Comparison of ENCODE assay signal across 1 cellular context in genomic region chr5:179819296-179820126, GRCh38.
TF ChIP-seq lines count a peak whose summit lies in the region.

No MANE protein-coding gene starts in this region.

TF ChIP-seq in K562, 482 proteins besides CTCF, POLR2A, EP300 and RAD21 (continued from another document and continues in another):
- no peak for TF ChIP-seq CHD7 (IDR thresholded peaks at IDR 0.05; ENCODE audit: low read depth, low read length)
- peak; percentile 36; the same call in 1 of the 2 replicates for TF ChIP-seq NR1H2 (CRISPR knock-in tag; IDR thresholded peaks at IDR 0.05)
- TF ChIP-seq, protein P1, sequence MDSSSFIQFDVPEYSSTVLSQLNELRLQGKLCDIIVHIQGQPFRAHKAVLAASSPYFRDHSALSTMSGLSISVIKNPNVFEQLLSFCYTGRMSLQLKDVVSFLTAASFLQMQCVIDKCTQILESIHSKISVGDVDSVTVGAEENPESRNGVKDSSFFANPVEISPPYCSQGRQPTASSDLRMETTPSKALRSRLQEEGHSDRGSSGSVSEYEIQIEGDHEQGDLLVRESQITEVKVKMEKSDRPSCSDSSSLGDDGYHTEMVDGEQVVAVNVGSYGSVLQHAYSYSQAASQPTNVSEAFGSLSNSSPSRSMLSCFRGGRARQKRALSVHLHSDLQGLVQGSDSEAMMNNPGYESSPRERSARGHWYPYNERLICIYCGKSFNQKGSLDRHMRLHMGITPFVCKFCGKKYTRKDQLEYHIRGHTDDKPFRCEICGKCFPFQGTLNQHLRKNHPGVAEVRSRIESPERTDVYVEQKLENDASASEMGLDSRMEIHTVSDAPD (CRISPR knock-in tag; IDR thresholded peaks at IDR 0.05) = peak; percentile 84
- TF ChIP-seq ELF4 (CRISPR knock-in tag; IDR thresholded peaks at IDR 0.05) = peak; percentile 87
- no peak for TF ChIP-seq GABPB2 (CRISPR knock-in tag; conservative IDR thresholded peaks at IDR 0.05)
- TF ChIP-seq GTF3C2 (IDR thresholded peaks at IDR 0.05; ENCODE audit: borderline replicate concordance, extremely low read depth, insufficient read length) = no peak
- no peak for TF ChIP-seq SMARCC2 (IDR thresholded peaks at IDR 0.05; ENCODE audit: low read depth)
- no peak for TF ChIP-seq RAD51 (IDR thresholded peaks at IDR 0.05; ENCODE audit: borderline replicate concordance, low read depth)
- peak; percentile 75 for TF ChIP-seq GTF2A2 (tag; IDR thresholded peaks at IDR 0.05)
- TF ChIP-seq, protein P2, sequence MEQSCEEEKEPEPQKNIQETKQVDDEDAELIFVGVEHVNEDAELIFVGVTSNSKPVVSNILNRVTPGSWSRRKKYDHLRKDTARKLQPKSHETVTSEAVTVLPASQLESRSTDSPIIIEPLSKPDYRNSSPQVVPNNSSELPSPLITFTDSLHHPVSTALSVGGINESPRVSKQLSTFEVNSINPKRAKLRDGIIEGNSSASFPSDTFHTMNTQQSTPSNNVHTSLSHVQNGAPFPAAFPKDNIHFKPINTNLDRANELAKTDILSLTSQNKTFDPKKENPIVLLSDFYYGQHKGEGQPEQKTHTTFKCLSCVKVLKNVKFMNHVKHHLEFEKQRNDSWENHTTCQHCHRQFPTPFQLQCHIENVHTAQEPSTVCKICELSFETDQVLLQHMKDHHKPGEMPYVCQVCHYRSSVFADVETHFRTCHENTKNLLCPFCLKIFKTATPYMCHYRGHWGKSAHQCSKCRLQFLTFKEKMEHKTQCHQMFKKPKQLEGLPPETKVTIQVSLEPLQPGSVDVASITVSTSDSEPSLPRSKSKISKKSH (CRISPR knock-in tag; IDR thresholded peaks at IDR 0.05) = no peak
- TF ChIP-seq NCOA2 (IDR thresholded peaks at IDR 0.05; ENCODE audit: partially characterized antibody in 2 of 2) = no peak
- no peak for TF ChIP-seq SETDB1 (IDR thresholded peaks at IDR 0.05; ENCODE audit: low read length)
- TF ChIP-seq KHSRP (IDR thresholded peaks at IDR 0.05) = no peak
- no peak for TF ChIP-seq RFX5 (IDR thresholded peaks at IDR 0.05; ENCODE audit: low read depth, low read length)
- TF ChIP-seq MAZ (CRISPR knock-in tag; conservative IDR thresholded peaks at IDR 0.05 in 1 of 2, IDR thresholded peaks at IDR 0.05 in 1 of 2) = peak in 1 of 2 experiments; percentile 76; a peak in 3 of 4 replicates
- TF ChIP-seq MGA (IDR thresholded peaks at IDR 0.05) = peak; percentile 99
- TF ChIP-seq, protein P3, sequence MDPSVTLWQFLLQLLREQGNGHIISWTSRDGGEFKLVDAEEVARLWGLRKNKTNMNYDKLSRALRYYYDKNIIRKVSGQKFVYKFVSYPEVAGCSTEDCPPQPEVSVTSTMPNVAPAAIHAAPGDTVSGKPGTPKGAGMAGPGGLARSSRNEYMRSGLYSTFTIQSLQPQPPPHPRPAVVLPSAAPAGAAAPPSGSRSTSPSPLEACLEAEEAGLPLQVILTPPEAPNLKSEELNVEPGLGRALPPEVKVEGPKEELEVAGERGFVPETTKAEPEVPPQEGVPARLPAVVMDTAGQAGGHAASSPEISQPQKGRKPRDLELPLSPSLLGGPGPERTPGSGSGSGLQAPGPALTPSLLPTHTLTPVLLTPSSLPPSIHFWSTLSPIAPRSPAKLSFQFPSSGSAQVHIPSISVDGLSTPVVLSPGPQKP (CRISPR knock-in tag; IDR thresholded peaks at IDR 0.05) = no peak
- peak; percentile 87; the same call in 1 of the 2 replicates for TF ChIP-seq NR2F6 (CRISPR knock-in tag; IDR thresholded peaks at IDR 0.05)
- TF ChIP-seq SMAD3 (CRISPR knock-in tag; conservative IDR thresholded peaks at IDR 0.05) = peak; percentile 93
- TF ChIP-seq TRIM28 (IDR thresholded peaks at IDR 0.05) = no peak
